Comparison of ENCODE assay signal across 9 cellular contexts in genomic region chr1:183470147-183470960, GRCh38. TPM values are rescaled to one million over a fixed set of nuclear protein-coding genes. Genes with fewer than 3 reads are reported as not detected.
DNase-seq lines count a peak whose midpoint lies in the region; TF ChIP-seq lines count a peak whose summit lies in the region.
"Had no signal": no experiment of that assay in that cellular context is flagged by ENCODE, and none has a peak within 500 bp of the region (broad histone marks: within the 10 kb centered on the region; RNA-seq: fewer than 3 reads in every experiment).

No MANE protein-coding gene starts in this region.

- peak overlapping the region; percentile 93 for H3K4me3 Mint-ChIP-seq in mesothelial cell of epicardium

- peaks cover 21% of the 10 kb centered on the region for H3K4me1 Mint-ChIP-seq in mesothelial cell of epicardium

- H3K27me3 Mint-ChIP-seq in mesothelial cell of epicardium (ENCODE audit: low read depth), result no peaks in the 10 kb centered on the region

- no peaks in the 10 kb centered on the region for H3K36me3 Mint-ChIP-seq in mesothelial cell of epicardium

- TF ChIP-seq CTCF in GM20000 (IDR thresholded peaks at IDR 0.05; ENCODE audit: extremely low read depth, missing control alignments) (peak; percentile 31), mesothelial cell of epicardium (IDR thresholded peaks at IDR 0.05; ENCODE audit: unreplicated experiment) (no peak)

- H3K4me3 ChIP-seq in HUES6 (ENCODE audit: low read depth, low read length), result peak overlapping the region; percentile 91
- H3K4me3 ChIP-seq in endocrine pancreas (ENCODE audit: control insufficient read depth, insufficient read depth, low read length), result peak overlapping the region; percentile 98

- no peaks in the 10 kb centered on the region for H3K9me3 Mint-ChIP-seq in mesothelial cell of epicardium

- H3K9ac ChIP-seq in HUES6 (ENCODE audit: low read length) (peak overlapping the region; percentile 99), endocrine pancreas (ENCODE audit: control insufficient read depth, insufficient read depth, low read length) (peak overlapping the region; percentile 70)

- H3K9me3 ChIP-seq in HUES6 (ENCODE audit: control insufficient read depth, insufficient read depth, low read depth, low read length), result no peaks in the 10 kb centered on the region
- no peaks in the 10 kb centered on the region for H3K9me3 ChIP-seq in endocrine pancreas (ENCODE audit: control insufficient read depth, low read length)

- H3K36me3 ChIP-seq in HUES6 (ENCODE audit: control insufficient read depth, insufficient read depth, low read length) (no peaks in the 10 kb centered on the region), endocrine pancreas (ENCODE audit: control insufficient read depth, insufficient read depth, low read length) (no peaks in the 10 kb centered on the region)

- H3K27me3 ChIP-seq in HUES6 (ENCODE audit: control insufficient read depth, insufficient read depth, low read length) (no peaks in the 10 kb centered on the region), endocrine pancreas (ENCODE audit: control insufficient read depth, insufficient read depth, low read length) (no peaks in the 10 kb centered on the region)

- no peak overlapping the region for H3K27ac ChIP-seq in HUES6 (ENCODE audit: low read depth, low read length)

- peak; percentile 94 for DNase-seq in CD1c-positive myeloid dendritic cell (ENCODE audit: extremely low spot score)
- peak; percentile 74 for DNase-seq in GM20000 (ENCODE audit: low spot score)
- peak; percentile 83 for DNase-seq in NOMO-1 treated with DMSO at 0.1 percent for 48 hours (lab: John Stamatoyannopoulos, UW; ENCODE audit: unreplicated experiment)
- DNase-seq in activated CD8-positive, alpha-beta memory T cell treated with anti-CD3 and anti-CD28 coated beads, Interleukin-2, amount 50 U/mL, for 1 hour (ENCODE audit: extremely low read depth), result peak; percentile 64
- DNase-seq in mesothelial cell of epicardium (ENCODE audit: low spot score in 2 of 2, unreplicated experiment in 2 of 2), result peak; percentile 47 to 78
- DNase-seq in stimulated activated CD8-positive, alpha-beta memory T cell treated with anti-CD3 and anti-CD28 coated beads, Interleukin-15, amount 100 ng/mL, for 48 hours (ENCODE audit: low read depth in 2 of 2), result peak; percentile 88

- peak overlapping the region; percentile 100 for H3K27ac Mint-ChIP-seq in mesothelial cell of epicardium

- H3K4me1 ChIP-seq in HUES6 (ENCODE audit: control insufficient read depth, insufficient read depth, low read length) (peaks cover 23% of the 10 kb centered on the region), endocrine pancreas (ENCODE audit: control insufficient read depth, insufficient read depth, low read length) (peaks cover 5% of the 10 kb centered on the region)

RNA-seq across cellular contexts. Expression of gene SMG7, which starts 1.9 kb away (rescaled TPM):
- total RNA-seq in mesothelial cell of epicardium, result 58.7 to 65.2 TPM (median 60.6 TPM) in 3 replicates

RNA-seq across cellular contexts. Expression of gene NMNAT2, which starts 52.2 kb away (rescaled TPM):
- total RNA-seq in mesothelial cell of epicardium, result 0.45 to 1.2 TPM (median 0.69 TPM) in 3 replicates
- total RNA-seq: activated CD8-positive, alpha-beta memory T cell treated with anti-CD3 and anti-CD28 coated beads for 36 hours had no signal
